In genomic region chr13:113448885-113449692, GRCh38 we compare ENCODE assay signal across 8 cellular contexts. TPM values are rescaled to one million over a fixed set of nuclear protein-coding genes. Genes with fewer than 3 reads are reported as not detected.
DNase-seq lines count a peak whose midpoint lies in the region; ATAC-seq, FAIRE-seq and TF ChIP-seq lines count a peak whose summit lies in the region.

No MANE protein-coding gene starts in this region.

- intact Hi-C loops in activated CD4-positive, alpha-beta T cell treated with anti-CD3 and anti-CD28 coated beads for 36 hours (cut with DNase I, micrococcal nuclease) = no loop called here
- intact Hi-C loops in pancreas (cut with DNase I) = no loop called here

- H3K4me3 Mint-ChIP-seq in activated CD4-positive, alpha-beta T cell treated with anti-CD3 and anti-CD28 coated beads for 36 hours = peak overlapping the region; percentile 31
- peak overlapping the region; percentile 36 for H3K4me3 Mint-ChIP-seq in T-helper 17 cell

- TF ChIP-seq CTCF in pancreas (IDR thresholded peaks at IDR 0.05) (no peak), GM10248 (IDR thresholded peaks at IDR 0.05; ENCODE audit: control extremely low read depth, extremely low read depth, low read depth, missing control alignments) (no peak)

- H3K9me3 ChIP-seq in T-helper 17 cell (ENCODE audit: control insufficient read depth, low read length, poor library complexity, severe bottlenecking) (no peaks in the 10 kb centered on the region), pancreas (no peaks in the 10 kb centered on the region)

- no peak overlapping the region for H3K27ac Mint-ChIP-seq in activated CD4-positive, alpha-beta T cell treated with anti-CD3 and anti-CD28 coated beads for 36 hours
- peak overlapping the region; percentile 81 for H3K27ac Mint-ChIP-seq in T-helper 17 cell

- H3K4me1 Mint-ChIP-seq in activated CD4-positive, alpha-beta T cell treated with anti-CD3 and anti-CD28 coated beads for 36 hours = no peaks in the 10 kb centered on the region
- peaks cover 3% of the 10 kb centered on the region for H3K4me1 Mint-ChIP-seq in T-helper 17 cell

- peak overlapping the region; percentile 84 to 95 (median 89) for H3K27ac ChIP-seq in pancreas

- FAIRE-seq in pancreas (lab: Jason Lieb, UNC) = no peak

- H3K4me1 ChIP-seq in pancreas = peaks cover 5 to 20% (median 15%) of the 10 kb centered on the region in 3 donors

- peak; percentile 60 for ATAC-seq in activated CD4-positive, alpha-beta T cell treated with anti-CD3 and anti-CD28 coated beads for 36 hours
- ATAC-seq in T-helper 17 cell = peak; percentile 77
- ATAC-seq in pancreas = peak; percentile 80 to 87 (median 82)
- ATAC-seq in HG03460 (IDR thresholded peaks at IDR 0.05; ENCODE audit: unreplicated experiment) = no peak

- H3K4me3 ChIP-seq in pancreas = peak overlapping the region; percentile 33 to 59 (median 43)

- DNase-seq in activated CD4-positive, alpha-beta T cell treated with anti-CD3 and anti-CD28 coated beads for 36 hours = peak; percentile 32
- DNase-seq in activated CD4-positive, alpha-beta T cell treated with anti-CD3 and anti-CD28 coated beads for 1 hour = no peak
- DNase-seq in NCI-H146 (lab: John Stamatoyannopoulos, UW) (peak; percentile 97), T-helper 17 cell (no peak), cerebellum (ENCODE audit: low spot score) (peak; percentile 83), pancreas (peak; percentile 80 to 92 (median 88)), GM10248 (ENCODE audit: extremely low spot score) (no peak)

- no peaks in the 10 kb centered on the region for H3K27me3 ChIP-seq in pancreas

- POLR2A ChIA-PET in activated CD4-positive, alpha-beta T cell treated with anti-CD3 and anti-CD28 coated beads for 36 hours (lab: Charles Lee) = no interaction called here
- POLR2A ChIA-PET in GM10248 (lab: Yijun Ruan, JAX) = interaction anchor here (0.7 kb wide), 1 partner anchor 479 kb away, joined by 5 read pairs; no protein-coding TSS in a partner anchor

- H3K36me3 Mint-ChIP-seq in activated CD4-positive, alpha-beta T cell treated with anti-CD3 and anti-CD28 coated beads for 36 hours (ENCODE audit: low read depth) = peaks cover 7% of the 10 kb centered on the region
- no peaks in the 10 kb centered on the region for H3K36me3 Mint-ChIP-seq in T-helper 17 cell (ENCODE audit: low read depth)

- no peaks in the 10 kb centered on the region for H3K9me3 Mint-ChIP-seq in activated CD4-positive, alpha-beta T cell treated with anti-CD3 and anti-CD28 coated beads for 36 hours (ENCODE audit: low read depth)

- CTCF ChIA-PET in activated CD4-positive, alpha-beta T cell treated with anti-CD3 and anti-CD28 coated beads for 36 hours (lab: Charles Lee) = interaction anchor here (0.6 to 0.8 kb wide), 2 partner anchors 113 to 362 kb away, joined by 3 read pairs; no protein-coding TSS in a partner anchor
- CTCF ChIA-PET in GM10248 (lab: Yijun Ruan, JAX) = interaction anchor here (1.4 to 2.7 kb wide), 2 partner anchors 12 to 506 kb away, joined by 4 to 5 read pairs; no protein-coding TSS in a partner anchor

- no peaks in the 10 kb centered on the region for H3K36me3 ChIP-seq in pancreas

- no peaks in the 10 kb centered on the region for H3K27me3 Mint-ChIP-seq in activated CD4-positive, alpha-beta T cell treated with anti-CD3 and anti-CD28 coated beads for 36 hours
- H3K27me3 Mint-ChIP-seq in T-helper 17 cell = no peaks in the 10 kb centered on the region

- 13 to 24% methylated on average over 29 of the region's 29 CpGs for WGBS in pancreas, 2 donors

RNA-seq across cellular contexts. Expression of gene ADPRHL1, which starts 4.2 kb away (rescaled TPM):
- total RNA-seq in activated CD4-positive, alpha-beta T cell treated with anti-CD3 and anti-CD28 coated beads for 36 hours = under 1 TPM; 0.25 to 0.49 TPM
- total RNA-seq in T-helper 17 cell = under 1 TPM; 0.21 to 0.94 TPM
- total RNA-seq in cerebellum = 5.0 TPM
- total RNA-seq in pancreas = 1 to 10 TPM; 2.2 to 6.0 (median 3.7) TPM
- 1 to 10 TPM; 1.2 to 2.3 TPM for polyA plus RNA-seq in pancreas

RNA-seq across cellular contexts. Expression of gene DCUN1D2, which starts 41.4 kb away (rescaled TPM):
- total RNA-seq in activated CD4-positive, alpha-beta T cell treated with anti-CD3 and anti-CD28 coated beads for 36 hours = 10 to 100 TPM; 12.1 to 15.3 TPM
- total RNA-seq in T-helper 17 cell = 10 to 100 TPM; 12.8 to 15.2 TPM
- 44.5 TPM for total RNA-seq in cerebellum
- 10 to 100 TPM in 1 of 6 donors, 1 to 10 TPM in 5; 4.8 to 11.2 (median 7.3) TPM for total RNA-seq in pancreas
- polyA plus RNA-seq in pancreas = 10 to 100 TPM; 10.5 to 18.3 TPM

Comparison
In these comparisons a context has a peak if more than half of its experiments do, and no peak if none do; other contexts are left out.
1. DNase-seq: peak in activated CD4-positive, alpha-beta T cell treated with anti-CD3 and anti-CD28 coated beads for 36 hours (single experiment), NCI-H146 (single experiment), cerebellum (single experiment) and pancreas (6 of 6); none in activated CD4-positive, alpha-beta T cell treated with anti-CD3 and anti-CD28 coated beads for 1 hour (single experiment), T-helper 17 cell (0 of 3) and GM10248 (single experiment).